In the genomic region with DNA sequence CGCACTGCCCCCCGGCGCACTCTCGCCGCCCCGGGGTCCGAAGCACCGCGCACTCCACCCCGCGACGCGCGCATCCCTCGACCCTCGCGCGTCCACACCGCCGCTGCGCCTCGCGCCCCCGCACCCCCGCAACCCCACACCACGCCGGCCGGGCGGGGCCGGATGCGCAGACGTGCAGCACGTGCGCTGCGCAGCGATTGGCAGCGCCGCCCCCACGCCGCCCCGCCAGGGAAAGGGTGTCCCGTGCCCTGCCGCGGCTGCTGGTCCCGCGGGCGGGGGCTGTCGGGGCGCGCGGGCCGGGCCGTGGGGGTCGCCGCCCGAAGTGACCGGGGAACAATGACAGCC, we compare ENCODE assay signal across 8 cellular contexts. TPM values are rescaled to one million over a fixed set of nuclear protein-coding genes. Genes with fewer than 3 reads are reported as not detected.
A peak's percentile ranks its signal among the peaks of the same experiment; 100 is the strongest.
DNase-seq lines count a peak whose midpoint lies in the region; ATAC-seq and TF ChIP-seq lines count a peak whose summit lies in the region.

No MANE protein-coding gene starts in this region.

- peak in 1 of 2 donors; percentile 24 for TF ChIP-seq POLR2A in Peyer's patch (IDR thresholded peaks at IDR 0.05)

- no peak for TF ChIP-seq CTCF in Peyer's patch (IDR thresholded peaks at IDR 0.05)

- H3K4me3 ChIP-seq in Peyer's patch (peak overlapping the region; percentile 54 to 75 (median 66)), iPS-11a (ENCODE audit: low read depth, low read length) (peak overlapping the region; percentile 57)

- peak overlapping the region; percentile 95 for H3K4me3 Mint-ChIP-seq in activated naive CD4-positive, alpha-beta T cell treated with anti-CD3 and anti-CD28 coated beads, Interleukin-2, amount 50 U/mL, for 24 hours

- H3K27me3 ChIP-seq in Peyer's patch: no peaks in the 10 kb centered on the region

- peak overlapping the region; percentile 90 to 97 (median 94) for H3K27ac ChIP-seq in Peyer's patch

- DNase-seq in Peyer's patch (peak; percentile 78 to 89 (median 82)), SIG-M5 (lab: John Stamatoyannopoulos, UW) (no peak)
- DNase-seq in stimulated activated CD4-positive, alpha-beta T cell treated with anti-CD3 and anti-CD28 coated beads, Interleukin-15, amount 100 ng/mL, for 1 hour (ENCODE audit: low read depth in 1 of 2, low spot score in 1 of 2): peak; percentile 63 to 71

- H3K36me3 Mint-ChIP-seq in activated naive CD4-positive, alpha-beta T cell treated with anti-CD3 and anti-CD28 coated beads, Interleukin-2, amount 50 U/mL, for 24 hours: no peaks in the 10 kb centered on the region

- H3K4me1 Mint-ChIP-seq in activated naive CD4-positive, alpha-beta T cell treated with anti-CD3 and anti-CD28 coated beads, Interleukin-2, amount 50 U/mL, for 24 hours: peaks cover 43% of the 10 kb centered on the region

- H3K27ac Mint-ChIP-seq in activated naive CD4-positive, alpha-beta T cell treated with anti-CD3 and anti-CD28 coated beads, Interleukin-2, amount 50 U/mL, for 24 hours: no peak overlapping the region

- H3K9me3 Mint-ChIP-seq in activated naive CD4-positive, alpha-beta T cell treated with anti-CD3 and anti-CD28 coated beads, Interleukin-2, amount 50 U/mL, for 24 hours: no peaks in the 10 kb centered on the region

- no peaks in the 10 kb centered on the region for H3K36me3 ChIP-seq in Peyer's patch

- H3K9me3 ChIP-seq in Peyer's patch: no peaks in the 10 kb centered on the region

- ATAC-seq in GM18868 (IDR thresholded peaks at IDR 0.05; ENCODE audit: unreplicated experiment) (peak; percentile 43), HG03196 (IDR thresholded peaks at IDR 0.05; ENCODE audit: unreplicated experiment) (no peak), GM18520 (IDR thresholded peaks at IDR 0.05; ENCODE audit: unreplicated experiment) (no peak)

- H3K27me3 Mint-ChIP-seq in activated naive CD4-positive, alpha-beta T cell treated with anti-CD3 and anti-CD28 coated beads, Interleukin-2, amount 50 U/mL, for 24 hours: no peaks in the 10 kb centered on the region

- peaks cover 8 to 29% (median 15%) of the 10 kb centered on the region in 4 donors for H3K4me1 ChIP-seq in Peyer's patch

RNA-seq across cellular contexts. Expression of a gene that starts 53.7 kb away (rescaled TPM):
- total RNA-seq in Peyer's patch: 10 to 100 TPM; 38.0 to 59.3 (median 38.8) TPM
